11 cellular contexts compared by ENCODE assay signal in genomic region chr11:82859746-82860145, GRCh38.
"Had no signal": no experiment of that assay in that cellular context is flagged by ENCODE, and none has a peak within 500 bp of the region (broad histone marks: within the 10 kb centered on the region; RNA-seq: fewer than 3 reads in every experiment).

No MANE protein-coding gene starts in this region.

- H3K9me3 Mint-ChIP-seq: activated naive CD4-positive, alpha-beta T cell treated with anti-CD3 and anti-CD28 coated beads, Interleukin-2, amount 50 U/mL, for 72 hours; naive thymus-derived CD4-positive, alpha-beta T cell had no signal

- H3K9me3 ChIP-seq: esophagus squamous epithelium, right atrium auricular region had no signal

- ATAC-seq: activated naive CD4-positive, alpha-beta T cell treated with anti-CD3 and anti-CD28 coated beads, Interleukin-2, amount 50 U/mL, for 72 hours; naive thymus-derived CD4-positive, alpha-beta T cell; T-helper 17 cell had no signal

- H3K4me3 Mint-ChIP-seq: naive thymus-derived CD4-positive, alpha-beta T cell; T-helper 17 cell had no signal

- H3K27me3 Mint-ChIP-seq: T-helper 17 cell had no signal

- H3K4me3 ChIP-seq: esophagus squamous epithelium, lung, right atrium auricular region, smooth muscle cell had no signal

- H3K27me3 ChIP-seq: brain microvascular endothelial cell, esophagus squamous epithelium, right atrium auricular region had no signal

- H3K27ac Mint-ChIP-seq: activated naive CD4-positive, alpha-beta T cell treated with anti-CD3 and anti-CD28 coated beads, Interleukin-2, amount 50 U/mL, for 72 hours; naive thymus-derived CD4-positive, alpha-beta T cell had no signal

- H3K36me3 ChIP-seq: brain microvascular endothelial cell, esophagus squamous epithelium, right atrium auricular region had no signal

- DNase-seq: activated T-cell treated with anti-CD3 and anti-CD28 coated beads, Interleukin-2, amount 50 U/mL, for 1 hour; brain microvascular endothelial cell; esophagus squamous epithelium; hypothalamus; naive thymus-derived CD4-positive, alpha-beta T cell; posterior cingulate gyrus; T-helper 17 cell had no signal
